ENCODE assay signal across 9 cellular contexts in genomic region chr17:9768381-9768934, GRCh38. TPM values are rescaled to one million over a fixed set of nuclear protein-coding genes. Genes with fewer than 3 reads are reported as not detected.
DNase-seq lines count a peak whose midpoint lies in the region; ATAC-seq and TF ChIP-seq lines count a peak whose summit lies in the region.
"Had no signal": no experiment of that assay in that cellular context is flagged by ENCODE, and none has a peak within 500 bp of the region (broad histone marks: within the 10 kb centered on the region; RNA-seq: fewer than 3 reads in every experiment).

No MANE protein-coding gene starts in this region.

- H3K27me3 ChIP-seq in WERI-Rb-1 (ENCODE audit: insufficient read depth, low read depth, severe bottlenecking): no peaks in the 10 kb centered on the region
- H3K27me3 ChIP-seq: SJCRH30 had no signal

- DNase-seq in ELR (ENCODE audit: low read depth) (peak; percentile 44), WERI-Rb-1 (no peak), immature natural killer cell (peak in 2 of 3 donors; percentile 16 to 20)
- peak; percentile 44 for DNase-seq in Jurkat, Clone E6-1 (ENCODE audit: low read depth, low spot score)

- no peak overlapping the region for H3K4me3 Mint-ChIP-seq in immature natural killer cell
- H3K4me3 Mint-ChIP-seq in stimulated activated memory B cell treated with anti-CD40 and anti-IgM and Interleukin-4, amounts not matched to agents 10 μg/mL and 1 μg/mL and 100 μg/mL, for 72 hours: no peak overlapping the region

- H3K4me1 Mint-ChIP-seq in immature natural killer cell: no peaks in the 10 kb centered on the region
- H3K4me1 Mint-ChIP-seq in stimulated activated memory B cell treated with anti-CD40 and anti-IgM and Interleukin-4, amounts not matched to agents 10 μg/mL and 1 μg/mL and 100 μg/mL, for 72 hours: no peaks in the 10 kb centered on the region

- H3K36me3 ChIP-seq in WERI-Rb-1: no peaks in the 10 kb centered on the region
- H3K36me3 ChIP-seq: SJCRH30 had no signal

- peaks cover 4 to 5% (median 5%) of the 10 kb centered on the region in 3 donors for H3K27me3 Mint-ChIP-seq in immature natural killer cell (ENCODE audit: low read depth in 3 of 3)
- peaks cover 9% of the 10 kb centered on the region for H3K27me3 Mint-ChIP-seq in stimulated activated memory B cell treated with anti-CD40 and anti-IgM and Interleukin-4, amounts not matched to agents 10 μg/mL and 1 μg/mL and 100 μg/mL, for 72 hours

- no peaks in the 10 kb centered on the region for H3K9me3 ChIP-seq in WERI-Rb-1 (ENCODE audit: severe bottlenecking)
- H3K9me3 ChIP-seq: SJCRH30 had no signal

- H3K27ac ChIP-seq in WERI-Rb-1: no peak overlapping the region
- H3K27ac ChIP-seq: SJCRH30 had no signal

- 0 out of 2 replicates have a peak, but pooled peaks have one; percentile 1 for TF ChIP-seq CTCF in WERI-Rb-1 (IDR thresholded peaks at IDR 0.05; ENCODE audit: low read depth, low read length)

- H3K9me3 Mint-ChIP-seq in immature natural killer cell: no peaks in the 10 kb centered on the region
- H3K9me3 Mint-ChIP-seq in stimulated activated memory B cell treated with anti-CD40 and anti-IgM and Interleukin-4, amounts not matched to agents 10 μg/mL and 1 μg/mL and 100 μg/mL, for 72 hours: no peaks in the 10 kb centered on the region

- H3K27ac Mint-ChIP-seq in immature natural killer cell: no peak overlapping the region
- no peak overlapping the region for H3K27ac Mint-ChIP-seq in stimulated activated memory B cell treated with anti-CD40 and anti-IgM and Interleukin-4, amounts not matched to agents 10 μg/mL and 1 μg/mL and 100 μg/mL, for 72 hours

- H3K36me3 Mint-ChIP-seq in immature natural killer cell: no peaks in the 10 kb centered on the region
- H3K36me3 Mint-ChIP-seq in stimulated activated memory B cell treated with anti-CD40 and anti-IgM and Interleukin-4, amounts not matched to agents 10 μg/mL and 1 μg/mL and 100 μg/mL, for 72 hours: no peaks in the 10 kb centered on the region

- H3K4me3 ChIP-seq in Jurkat, Clone E6-1 (ENCODE audit: low read length): no peak overlapping the region
- no peak overlapping the region for H3K4me3 ChIP-seq in WERI-Rb-1 (ENCODE audit: low read depth, low read length)
- H3K4me3 ChIP-seq: SJCRH30 had no signal

- ATAC-seq in stimulated activated memory B cell treated with anti-CD40 and anti-IgM and Interleukin-4, amounts not matched to agents 10 μg/mL and 1 μg/mL and 100 μg/mL, for 72 hours: no peak
- ATAC-seq in HG02763 (IDR thresholded peaks at IDR 0.05; ENCODE audit: unreplicated experiment) (no peak), GM21528 (IDR thresholded peaks at IDR 0.05; ENCODE audit: low FRiP score, unreplicated experiment) (no peak), GM19324 (IDR thresholded peaks at IDR 0.05; ENCODE audit: low FRiP score, unreplicated experiment) (no peak)

RNA-seq across cellular contexts. Expression of gene DHRS7C, which starts 22.9 kb away (rescaled TPM):
- not detected for polyA plus RNA-seq in Jurkat, Clone E6-1 (2012; ENCODE audit: insufficient read depth, insufficient read length)
- polyA plus RNA-seq in immature natural killer cell: not detected

RNA-seq across cellular contexts. Expression of gene GSG1L2, which starts 53.4 kb away (rescaled TPM):
- polyA plus RNA-seq in Jurkat, Clone E6-1 (2012; ENCODE audit: insufficient read depth, insufficient read length): not detected
- polyA plus RNA-seq in immature natural killer cell: not detected

RNA-seq across cellular contexts. Expression of gene GLP2R, which starts 57.3 kb away (rescaled TPM):
- polyA plus RNA-seq in Jurkat, Clone E6-1 (2012; ENCODE audit: insufficient read depth, insufficient read length): not detected
- not detected for polyA plus RNA-seq in immature natural killer cell
